9 cellular contexts compared by ENCODE assay signal in the genomic region with DNA sequence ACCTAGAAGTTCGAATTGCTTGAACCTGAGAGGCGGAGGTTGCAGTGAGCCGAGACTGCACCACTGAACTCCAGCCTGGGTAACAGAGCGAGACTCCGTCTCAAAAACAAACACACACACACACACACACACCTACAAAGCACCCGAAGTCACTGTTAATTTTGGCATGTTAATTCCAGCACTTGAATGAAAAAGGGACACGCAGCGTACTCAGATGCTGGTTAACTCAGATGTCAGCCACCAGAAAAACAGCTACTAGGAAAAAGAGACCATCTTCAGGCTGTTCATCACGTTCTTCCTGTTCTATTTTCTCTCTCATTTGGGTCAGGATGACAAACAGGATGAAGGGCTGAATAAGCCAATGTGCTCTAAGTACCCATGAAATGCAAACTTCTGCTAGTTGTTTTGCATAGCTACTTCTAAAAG. TPM values are rescaled to one million over a fixed set of nuclear protein-coding genes. Genes with fewer than 3 reads are reported as not detected.
DNase-seq lines count a peak whose midpoint lies in the region; ATAC-seq and TF ChIP-seq lines count a peak whose summit lies in the region.
"Had no signal": no experiment of that assay in that cellular context is flagged by ENCODE, and none has a peak within 500 bp of the region (broad histone marks: within the 10 kb centered on the region; RNA-seq: fewer than 3 reads in every experiment).

No MANE protein-coding gene starts in this region.

- intact Hi-C loops in Right ventricle myocardium superior (cut with DNase I), result no loop called here
- intact Hi-C loops in prostate gland (cut with DNase I), result no loop called here
- intact Hi-C loops in transverse colon (cut with DNase I; ENCODE audit: low total_unique reads), result no loop called here

- ATAC-seq in GM18498 (IDR thresholded peaks at IDR 0.05; ENCODE audit: unreplicated experiment), result peak; percentile 90
- ATAC-seq in GM19468 (IDR thresholded peaks at IDR 0.05; ENCODE audit: extremely low read depth, unreplicated experiment), result peak; percentile 51
- ATAC-seq in HG03457 (IDR thresholded peaks at IDR 0.05; ENCODE audit: unreplicated experiment), result peak; percentile 81
- no peak for ATAC-seq in Right ventricle myocardium superior (ENCODE audit: poor library complexity)

- TF ChIP-seq POLR2A in prostate gland (IDR thresholded peaks at IDR 0.05), result no peak
- no peak for TF ChIP-seq POLR2A in transverse colon (IDR thresholded peaks at IDR 0.05)

- H3K27ac ChIP-seq in prostate gland, result no peak overlapping the region
- no peak overlapping the region for H3K27ac ChIP-seq in transverse colon

- H3K4me3 ChIP-seq in kidney epithelial cell (ENCODE audit: low read depth, low read length) (peak overlapping the region; percentile 11), prostate gland (no peak overlapping the region), transverse colon (no peak overlapping the region)

- no peaks in the 10 kb centered on the region for H3K27me3 ChIP-seq in kidney epithelial cell (ENCODE audit: control insufficient read depth, insufficient read depth, low read length)
- H3K27me3 ChIP-seq in prostate gland (replicated peaks; ENCODE audit: insufficient read depth), result no peaks in the 10 kb centered on the region
- H3K27me3 ChIP-seq in transverse colon, result no peaks in the 10 kb centered on the region

- DNase-seq in kidney epithelial cell (ENCODE audit: low read depth) (no peak), Right ventricle myocardium superior (no peak), prostate gland (ENCODE audit: low spot score) (no peak), inferior parietal cortex (ENCODE audit: extremely low spot score) (no peak), transverse colon (no peak)
- DNase-seq: effector CD4-positive, alpha-beta T cell had no signal

- in situ Hi-C loops in transverse colon (cut with MboI; ENCODE audit: low pct_ligation_motif_present in 1 of 4, low pct_unique_long_range_greater_than_20kb in 1 of 4, low sequenced_read_pairs in 3 of 4), result no loop called here

- H3K9me3 ChIP-seq in prostate gland (no peaks in the 10 kb centered on the region), transverse colon (no peaks in the 10 kb centered on the region)

- no peak for TF ChIP-seq EP300 in transverse colon (IDR thresholded peaks at IDR 0.05; ENCODE audit: low read depth)

- WGBS in prostate gland, result 68% methylated on average over 9 of the region's 9 CpGs
- 47 to 75% methylated on average over 6 to 9 of the region's 9 CpGs for WGBS in transverse colon (ENCODE audit: low coverage in 1 of 2), 2 donors

- H3K36me3 ChIP-seq in kidney epithelial cell (ENCODE audit: control insufficient read depth, insufficient read depth, low read length) (no peaks in the 10 kb centered on the region), prostate gland (no peaks in the 10 kb centered on the region), transverse colon (peaks cover 0 to 10% (median 0%) of the 10 kb centered on the region in 4 donors)

- TF ChIP-seq CTCF in kidney epithelial cell (IDR thresholded peaks at IDR 0.05; ENCODE audit: insufficient read depth, low read length, poor library complexity, severe bottlenecking) (no peak), prostate gland (IDR thresholded peaks at IDR 0.05) (no peak), transverse colon (IDR thresholded peaks at IDR 0.05) (no peak)

- H3K4me1 ChIP-seq in prostate gland (replicated peaks), result no peaks in the 10 kb centered on the region
- no peaks in the 10 kb centered on the region for H3K4me1 ChIP-seq in transverse colon

RNA-seq across cellular contexts. Expression of a gene that starts 46.9 kb away (rescaled TPM):
- total RNA-seq in kidney epithelial cell (14.8 and 22.0 TPM in 2 replicates), Right ventricle myocardium superior (9.9 TPM), prostate gland (10 to 100 TPM in 1 of 2 donors, 1 to 10 TPM in 1; 9.5 to 13.0 TPM), transverse colon (10 to 100 TPM in 2 of 4 donors, 1 to 10 TPM in 2; 2.0 to 12.7 (median 10.3) TPM)
